In genomic region chr2:208183937-208184336, GRCh38 we compare ENCODE assay signal across 1 cellular context.
A peak's percentile ranks its signal among the peaks of the same experiment; 100 is the strongest.
TF ChIP-seq lines count a peak whose summit lies in the region.

No MANE protein-coding gene starts in this region.

TF ChIP-seq in HepG2, 621 proteins besides CTCF, POLR2A, EP300 and RAD21:
- TF ChIP-seq CEBPB (IDR thresholded peaks at IDR 0.05; ENCODE audit: borderline replicate concordance, low read depth, low read length): peak; percentile 4; the same call in 1 of the 2 replicates
- no peak for TF ChIP-seq ZFP36 (IDR thresholded peaks at IDR 0.05; ENCODE audit: borderline replicate concordance, low read depth, low read length, partially characterized antibody)
- TF ChIP-seq HNF4A (CRISPR knock-in tag; IDR thresholded peaks at IDR 0.05): peak; percentile 27; the same call in 1 of the 2 replicates
- TF ChIP-seq ZNF547 (CRISPR knock-in tag; IDR thresholded peaks at IDR 0.05): no peak
- TF ChIP-seq, protein P1, sequence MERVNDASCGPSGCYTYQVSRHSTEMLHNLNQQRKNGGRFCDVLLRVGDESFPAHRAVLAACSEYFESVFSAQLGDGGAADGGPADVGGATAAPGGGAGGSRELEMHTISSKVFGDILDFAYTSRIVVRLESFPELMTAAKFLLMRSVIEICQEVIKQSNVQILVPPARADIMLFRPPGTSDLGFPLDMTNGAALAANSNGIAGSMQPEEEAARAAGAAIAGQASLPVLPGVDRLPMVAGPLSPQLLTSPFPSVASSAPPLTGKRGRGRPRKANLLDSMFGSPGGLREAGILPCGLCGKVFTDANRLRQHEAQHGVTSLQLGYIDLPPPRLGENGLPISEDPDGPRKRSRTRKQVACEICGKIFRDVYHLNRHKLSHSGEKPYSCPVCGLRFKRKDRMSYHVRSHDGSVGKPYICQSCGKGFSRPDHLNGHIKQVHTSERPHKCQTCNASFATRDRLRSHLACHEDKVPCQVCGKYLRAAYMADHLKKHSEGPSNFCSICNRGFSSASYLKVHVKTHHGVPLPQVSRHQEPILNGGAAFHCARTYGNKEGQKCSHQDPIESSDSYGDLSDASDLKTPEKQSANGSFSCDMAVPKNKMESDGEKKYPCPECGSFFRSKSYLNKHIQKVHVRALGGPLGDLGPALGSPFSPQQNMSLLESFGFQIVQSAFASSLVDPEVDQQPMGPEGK (CRISPR knock-in tag; IDR thresholded peaks at IDR 0.05): peak; percentile 41; the same call in 1 of the 2 replicates
- TF ChIP-seq HNF4G (IDR thresholded peaks at IDR 0.05; ENCODE audit: borderline replicate concordance, low read depth, low read length): peak; percentile 27; the same call in 1 of the 2 replicates
- no peak for TF ChIP-seq HNF4G (CRISPR knock-in tag; IDR thresholded peaks at IDR 0.05; ENCODE audit: borderline replicate concordance, low read depth)
TF ChIP-seq in HepG2: peak in this region for 4.
